In the genomic region with DNA sequence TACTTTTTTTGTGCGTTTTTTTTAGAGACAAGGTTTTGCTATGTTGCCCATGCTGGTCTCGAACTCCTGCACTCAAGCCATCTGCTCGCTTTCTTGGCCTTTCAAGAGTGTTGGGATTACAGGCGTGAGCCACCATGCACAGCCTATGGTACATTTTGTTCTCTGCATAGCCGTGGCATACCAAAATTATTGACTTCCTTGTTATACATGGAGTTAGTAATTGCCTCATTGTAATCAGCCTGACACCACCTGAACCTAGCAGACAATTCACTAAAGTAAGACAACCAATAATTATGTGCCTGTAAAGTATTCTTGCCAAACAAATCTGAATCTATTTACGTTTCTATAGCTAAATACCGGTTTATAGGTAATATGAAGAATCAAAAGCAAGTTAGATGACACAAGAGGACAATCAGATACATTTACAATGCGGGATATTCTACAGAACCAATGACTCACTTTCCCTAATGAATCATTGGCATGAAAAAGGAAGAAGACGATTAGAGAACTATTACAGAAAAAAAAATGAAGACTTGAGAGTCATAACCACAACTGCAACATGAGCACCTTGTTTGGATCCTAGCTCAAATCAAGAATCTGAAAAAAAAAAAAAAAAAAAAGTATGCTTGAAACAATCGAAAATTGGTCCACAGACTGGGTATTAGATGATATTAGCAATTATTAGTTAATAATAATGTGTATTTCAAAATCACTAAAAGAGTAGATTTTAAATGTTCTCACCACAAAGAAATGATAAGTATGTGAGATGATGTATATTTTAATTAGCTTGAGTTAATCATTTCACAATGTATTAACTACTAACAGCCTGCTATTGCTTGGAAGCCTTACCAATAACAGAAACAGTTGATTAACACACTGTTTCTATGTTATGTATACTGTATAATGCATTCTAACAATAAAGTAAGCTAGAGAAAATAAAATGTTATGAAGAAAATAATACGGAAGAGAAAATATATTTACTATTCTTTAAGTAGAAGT, we compare ENCODE assay signal across 23 cellular contexts. TPM values are rescaled to one million over a fixed set of nuclear protein-coding genes. Genes with fewer than 3 reads are reported as not detected.
DNase-seq lines count a peak whose midpoint lies in the region.
"Had no signal": no experiment of that assay in that cellular context is flagged by ENCODE, and none has a peak within 500 bp of the region (broad histone marks: within the 10 kb centered on the region; RNA-seq: fewer than 3 reads in every experiment).

No MANE protein-coding gene starts in this region.

- no peak overlapping the region for H2BK12ac ChIP-seq in mesenchymal stem cell (ENCODE audit: low read length in 2 of 2)

- H2AFZ ChIP-seq in mesenchymal stem cell (ENCODE audit: low read depth, low read length) = no peak overlapping the region

- H3K9ac ChIP-seq in mesenchymal stem cell (ENCODE audit: low read length) = no peak overlapping the region
- H3K9ac ChIP-seq: BLaER1 treated with 17β-estradiol and CSF1 and Interleukin-3, amounts not matched to agents 10 nM and 100 nM had no signal

- no peak overlapping the region for H3K4me3 ChIP-seq in mesenchymal stem cell (ENCODE audit: insufficient read depth in 1 of 2, low read depth in 1 of 2, low read length in 2 of 2)
- H3K4me3 ChIP-seq: BLaER1 treated with 17β-estradiol and CSF1 and Interleukin-3, amounts not matched to agents 10 nM and 100 nM; cardiac muscle cell; dorsolateral prefrontal cortex; esophagus squamous epithelium; thyroid gland had no signal

- H3K4ac ChIP-seq in mesenchymal stem cell (ENCODE audit: low read depth in 1 of 2, low read length in 2 of 2) = no peak overlapping the region

- peak overlapping the region; percentile 99 for H2AK5ac ChIP-seq in mesenchymal stem cell (ENCODE audit: low read length, severe bottlenecking)

- H3K27ac ChIP-seq in mesenchymal stem cell (ENCODE audit: low read length, poor library complexity, severe bottlenecking) = peak overlapping the region; percentile 47
- H3K27ac ChIP-seq: BLaER1 treated with 17β-estradiol and CSF1 and Interleukin-3, amounts not matched to agents 10 nM and 100 nM; cardiac muscle cell; dorsolateral prefrontal cortex; esophagus squamous epithelium; thyroid gland had no signal

- no peak overlapping the region for H2BK5ac ChIP-seq in mesenchymal stem cell (ENCODE audit: low read depth, low read length, poor library complexity, severe bottlenecking)

- H3K14ac ChIP-seq in mesenchymal stem cell (ENCODE audit: low read length in 2 of 2) = no peak overlapping the region

- H3K27me3 ChIP-seq in mesenchymal stem cell (ENCODE audit: control insufficient read depth in 1 of 2, insufficient read depth in 1 of 2, low read length in 2 of 2) = no peaks in the 10 kb centered on the region
- H3K27me3 ChIP-seq: BLaER1 treated with 17β-estradiol and CSF1 and Interleukin-3, amounts not matched to agents 10 nM and 100 nM; cardiac muscle cell; dorsolateral prefrontal cortex; esophagus squamous epithelium; thyroid gland had no signal

- H3K23ac ChIP-seq in mesenchymal stem cell (ENCODE audit: low read length in 2 of 2) = no peak overlapping the region

- no peak overlapping the region for H2BK120ac ChIP-seq in mesenchymal stem cell (ENCODE audit: low read depth, low read length)

- no peaks in the 10 kb centered on the region for H3K36me3 ChIP-seq in mesenchymal stem cell (ENCODE audit: control insufficient read depth in 1 of 2, insufficient read depth in 2 of 2, low read depth in 1 of 2, low read length in 2 of 2)
- H3K36me3 ChIP-seq: BLaER1 treated with 17β-estradiol and CSF1 and Interleukin-3, amounts not matched to agents 10 nM and 100 nM; cardiac muscle cell; esophagus squamous epithelium; thyroid gland had no signal

- H3K9me3 ChIP-seq in mesenchymal stem cell (ENCODE audit: control insufficient read depth, low read length) = no peaks in the 10 kb centered on the region
- H3K9me3 ChIP-seq: BLaER1 treated with 17β-estradiol and CSF1 and Interleukin-3, amounts not matched to agents 10 nM and 100 nM; esophagus squamous epithelium; thyroid gland had no signal

- H3K4me1 ChIP-seq in mesenchymal stem cell (ENCODE audit: control insufficient read depth, insufficient read depth, low read depth, low read length) = peaks cover 3% of the 10 kb centered on the region
- H3K4me1 ChIP-seq: BLaER1 treated with 17β-estradiol and CSF1 and Interleukin-3, amounts not matched to agents 10 nM and 100 nM; esophagus squamous epithelium; thyroid gland had no signal

- H3K79me1 ChIP-seq in mesenchymal stem cell (replicated peaks; ENCODE audit: low read length, poor library complexity, severe bottlenecking) = no peaks in the 10 kb centered on the region

- H4K8ac ChIP-seq in mesenchymal stem cell (ENCODE audit: low read length) = no peak overlapping the region

- H2BK15ac ChIP-seq in mesenchymal stem cell (ENCODE audit: low read depth, poor library complexity, severe bottlenecking) = no peak overlapping the region

- no peak overlapping the region for H3K18ac ChIP-seq in mesenchymal stem cell (ENCODE audit: low read depth in 1 of 2, low read length in 2 of 2)

- H4K91ac ChIP-seq in mesenchymal stem cell (ENCODE audit: low read length) = no peak overlapping the region

- no peak overlapping the region for H3K4me2 ChIP-seq in mesenchymal stem cell (ENCODE audit: low read length, poor library complexity, severe bottlenecking)
- H3K4me2 ChIP-seq: BLaER1 treated with 17β-estradiol and CSF1 and Interleukin-3, amounts not matched to agents 10 nM and 100 nM had no signal

- 81% methylated on average over 7 of the region's 11 CpGs for WGBS in mesenchymal stem cell

- DNase-seq in H4 (ENCODE audit: low spot score) (peak; percentile 7), M059J (ENCODE audit: low read depth) (peak; percentile 84), astrocyte of the hippocampus (ENCODE audit: low read depth, low spot score) (peak; percentile 20), mesenchymal stem cell (no peak), NCI-H510A treated with DMSO at 0.1 percent for 48 hours (lab: John Stamatoyannopoulos, UW) (no peak), AG20443 (ENCODE audit: low spot score) (no peak), Kasumi-1 (lab: John Stamatoyannopoulos, UW) (no peak)
- DNase-seq: activated CD4-positive, alpha-beta T cell treated with anti-CD3 and anti-CD28 coated beads, Interleukin-2, amount 50 U/mL, for 48 hours; dorsolateral prefrontal cortex; esophagus squamous epithelium; H7; head of caudate nucleus; kidney; MM.1S; NCI-H2081 treated with DMSO at 0.1 percent for 48 hours; NCI-H524 treated with DMSO at 0.1 percent for 48 hours; stimulated activated CD4-positive, alpha-beta T cell treated with anti-CD3 and anti-CD28 coated beads, Interleukin-12 subunit alpha, Interleukin-12 subunit beta, amount 100 ng/mL, for 4 hours; thyroid gland had no signal

RNA-seq across cellular contexts. Expression of a gene that starts 7.1 kb away (rescaled TPM):
- total RNA-seq in H4 (2014; rRNA removed; shearing (Covaris generic)) = not detected in 2 replicates
- total RNA-seq in M059J (2014; rRNA removed; shearing (Covaris generic)) = 0.39 TPM in 1 of 2 replicates, not detected in the other
- polyA plus RNA-seq in mesenchymal stem cell (2013, experiment 1 of 2) = not detected
- polyA plus RNA-seq in mesenchymal stem cell (2013, experiment 2 of 2) = not detected
- total RNA-seq: cardiac muscle cell, esophagus squamous epithelium, H7, kidney, mesothelial cell of epicardium, pulmonary artery endothelial cell, thyroid gland had no signal
- polyA plus RNA-seq: cardiac muscle cell, neural cell had no signal

Comparison
In these comparisons a context has a peak if more than half of its experiments do, and no peak if none do; other contexts are left out.
1. DNase-seq: peak in H4 (single experiment), M059J (single experiment) and astrocyte of the hippocampus (single experiment); none in mesenchymal stem cell (single experiment), NCI-H510A treated with DMSO at 0.1 percent for 48 hours (single experiment), AG20443 (single experiment) and Kasumi-1 (0 of 2).